1 cellular context compared by ENCODE assay signal in genomic region chr14:24058260-24058950, GRCh38.
A peak's percentile ranks its signal among the peaks of the same experiment; 100 is the strongest.
TF ChIP-seq lines count a peak whose summit lies in the region.

No MANE protein-coding gene starts in this region.

TF ChIP-seq in HepG2, 621 proteins besides CTCF, POLR2A, EP300 and RAD21 (continued from another document):
- no peak for TF ChIP-seq ADNP (CRISPR knock-in tag; IDR thresholded peaks at IDR 0.05)
- TF ChIP-seq ZNF562 (CRISPR knock-in tag; IDR thresholded peaks at IDR 0.05; ENCODE audit: borderline replicate concordance), result no peak
- peak; percentile 75 to 91; a peak in 3 of 4 replicates for TF ChIP-seq HMGXB4 (CRISPR knock-in tag; IDR thresholded peaks at IDR 0.05; ENCODE audit: borderline replicate concordance in 1 of 2, low read depth in 1 of 2)
- TF ChIP-seq GLI4 (CRISPR knock-in tag; IDR thresholded peaks at IDR 0.05; ENCODE audit: borderline replicate concordance), result no peak
- TF ChIP-seq FOXO4 (CRISPR knock-in tag; conservative IDR thresholded peaks at IDR 0.05), result no peak
- no peak for TF ChIP-seq MYPOP (CRISPR knock-in tag; IDR thresholded peaks at IDR 0.05)
- 0 out of 2 replicates have a peak, but pooled peaks have one; percentile 30 for TF ChIP-seq ZNF354B (CRISPR knock-in tag; IDR thresholded peaks at IDR 0.05)
- no peak for TF ChIP-seq SMARCC2 (IDR thresholded peaks at IDR 0.05)
- TF ChIP-seq SMC3 (IDR thresholded peaks at IDR 0.05; ENCODE audit: low read length), result peak; percentile 100
- no peak for TF ChIP-seq ZNF547 (CRISPR knock-in tag; IDR thresholded peaks at IDR 0.05)
- TF ChIP-seq ZNF407 (CRISPR knock-in tag; IDR thresholded peaks at IDR 0.05; ENCODE audit: not compliant biosample characterization), result peak; percentile 75
- 0 out of 2 replicates have a peak, but pooled peaks have one; percentile 77 for TF ChIP-seq ZFP41 (CRISPR knock-in tag; IDR thresholded peaks at IDR 0.05; ENCODE audit: borderline replicate concordance)
- TF ChIP-seq ZNF362 (CRISPR knock-in tag; IDR thresholded peaks at IDR 0.05; ENCODE audit: borderline replicate concordance), result no peak
